ENCODE assay signal across 1 cellular context in genomic region chr1:156114919-156115513, GRCh38.
A peak's percentile ranks its signal among the peaks of the same experiment; 100 is the strongest.
TF ChIP-seq lines count a peak whose summit lies in the region.

No MANE protein-coding gene starts in this region.

TF ChIP-seq in K562, 482 proteins besides CTCF, POLR2A, EP300 and RAD21 (continues in another document):
- TF ChIP-seq ASH1L (IDR thresholded peaks at IDR 0.05; ENCODE audit: borderline replicate concordance, low read depth, partially characterized antibody) = no peak
- TF ChIP-seq JUN (IDR thresholded peaks at IDR 0.05; ENCODE audit: borderline replicate concordance, low read depth, low read length) = no peak; the same call in 1 of the 2 replicates
- TF ChIP-seq JUN (CRISPR knock-in tag; IDR thresholded peaks at IDR 0.05; ENCODE audit: borderline replicate concordance) = peak; percentile 46; the same call in 1 of the 2 replicates
- TF ChIP-seq MAZ (CRISPR knock-in tag; conservative IDR thresholded peaks at IDR 0.05 in 1 of 2, IDR thresholded peaks at IDR 0.05 in 1 of 2) = peak in 1 of 2 experiments; percentile 68; a peak in 1 of 4 replicates
- no peak for TF ChIP-seq MBD2 (IDR thresholded peaks at IDR 0.05; ENCODE audit: borderline replicate concordance, low read depth)
- no peak for TF ChIP-seq GTF2F1 (IDR thresholded peaks at IDR 0.05; ENCODE audit: low read depth, low read length)
- TF ChIP-seq SETDB1 (IDR thresholded peaks at IDR 0.05; ENCODE audit: low read length) = no peak
- TF ChIP-seq HDGF (IDR thresholded peaks at IDR 0.05) = no peak
- TF ChIP-seq ZNF232 (CRISPR knock-in tag; IDR thresholded peaks at IDR 0.05) = no peak
- TF ChIP-seq ZNF143 (CRISPR knock-in tag; IDR thresholded peaks at IDR 0.05) = 0 out of 2 replicates have a peak, but pooled peaks have one; percentile 32
- no peak for TF ChIP-seq CSDE1 (IDR thresholded peaks at IDR 0.05)
- TF ChIP-seq CREB3 (tag; conservative IDR thresholded peaks at IDR 0.05; ENCODE audit: low read depth) = no peak
- peak; percentile 34; the same call in 1 of the 2 replicates for TF ChIP-seq GABPA (tag; conservative IDR thresholded peaks at IDR 0.05; ENCODE audit: low read depth)
- no peak for TF ChIP-seq SIX5 (IDR thresholded peaks at IDR 0.05; ENCODE audit: borderline replicate concordance in 1 of 2, insufficient read depth in 1 of 2, low read depth in 1 of 2, low read length in 2 of 2)
- no peak for TF ChIP-seq ELF1 (tag; IDR thresholded peaks at IDR 0.05)
- TF ChIP-seq USF2 (CRISPR knock-in tag; IDR thresholded peaks at IDR 0.05) = no peak
- no peak for TF ChIP-seq HNRNPK (IDR thresholded peaks at IDR 0.05; ENCODE audit: low read depth, low read length, poor library complexity, severe bottlenecking)
- TF ChIP-seq SMARCE1 (IDR thresholded peaks at IDR 0.05) = no peak; the same call in 1 of the 2 replicates
- no peak for TF ChIP-seq FOXO4 (CRISPR knock-in tag; IDR thresholded peaks at IDR 0.05)
- no peak for TF ChIP-seq RFX7 (CRISPR knock-in tag; IDR thresholded peaks at IDR 0.05)
- no peak for TF ChIP-seq ZNF589 (CRISPR knock-in tag; IDR thresholded peaks at IDR 0.05; ENCODE audit: low read depth)
- no peak for TF ChIP-seq ZNF263 (CRISPR knock-in tag; IDR thresholded peaks at IDR 0.05; ENCODE audit: borderline replicate concordance)
- TF ChIP-seq LCOR (CRISPR knock-in tag; IDR thresholded peaks at IDR 0.05) = 0 out of 2 replicates have a peak, but pooled peaks have one; percentile 15
- no peak for TF ChIP-seq MITF (IDR thresholded peaks at IDR 0.05)
- no peak for TF ChIP-seq TEAD2 (tag; IDR thresholded peaks at IDR 0.05)
- no peak for TF ChIP-seq PCBP2 (IDR thresholded peaks at IDR 0.05; ENCODE audit: low read depth, low read length, poor library complexity, severe bottlenecking)
- no peak for TF ChIP-seq DACH1 (IDR thresholded peaks at IDR 0.05; ENCODE audit: partially characterized antibody)
- TF ChIP-seq TFAP4 (CRISPR knock-in tag; IDR thresholded peaks at IDR 0.05; ENCODE audit: borderline replicate concordance) = peak; percentile 62; the same call in 1 of the 2 replicates
- peak; percentile 41; the same call in 1 of the 2 replicates for TF ChIP-seq CXXC5 (CRISPR knock-in tag; IDR thresholded peaks at IDR 0.05)
- no peak for TF ChIP-seq RFX1 (IDR thresholded peaks at IDR 0.05)
- TF ChIP-seq CAMTA2 (CRISPR knock-in tag; conservative IDR thresholded peaks at IDR 0.05) = no peak
- TF ChIP-seq DPF2 (IDR thresholded peaks at IDR 0.05) = no peak; the same call in 1 of the 2 replicates
- TF ChIP-seq CCNT2 (IDR thresholded peaks at IDR 0.05; ENCODE audit: borderline replicate concordance, extremely low read depth, insufficient read length, low read depth, low read length) = no peak
- no peak for TF ChIP-seq RB1 (IDR thresholded peaks at IDR 0.05; ENCODE audit: low read depth)
- TF ChIP-seq GABPB1 (CRISPR knock-in tag; IDR thresholded peaks at IDR 0.05) = peak; percentile 44; the same call in 1 of the 2 replicates
- TF ChIP-seq ATF1 (CRISPR knock-in tag; IDR thresholded peaks at IDR 0.05) = no peak
- TF ChIP-seq ATF1 (tag; IDR thresholded peaks at IDR 0.05) = no peak
- no peak for TF ChIP-seq XRCC5 (IDR thresholded peaks at IDR 0.05; ENCODE audit: low read depth, low read length)
- TF ChIP-seq XRCC3 (IDR thresholded peaks at IDR 0.05) = no peak
- no peak for TF ChIP-seq ZC3H8 (IDR thresholded peaks at IDR 0.05)
- TF ChIP-seq PHF8 (IDR thresholded peaks at IDR 0.05; ENCODE audit: borderline replicate concordance, low read length) = peak; percentile 16; the same call in 1 of the 2 replicates
- TF ChIP-seq SLC30A9 (CRISPR knock-in tag; IDR thresholded peaks at IDR 0.05) = 0 out of 2 replicates have a peak, but pooled peaks have one; percentile 1
- TF ChIP-seq ARID1B (IDR thresholded peaks at IDR 0.05) = no peak; the same call in 1 of the 2 replicates
- TF ChIP-seq SRSF9 (IDR thresholded peaks at IDR 0.05; ENCODE audit: borderline replicate concordance, low read depth, low read length) = no peak
- no peak for TF ChIP-seq ZNF644 (tag; IDR thresholded peaks at IDR 0.05; ENCODE audit: low read depth)
- TF ChIP-seq ZNF57 (CRISPR knock-in tag; IDR thresholded peaks at IDR 0.05) = no peak
- TF ChIP-seq CBX3 (IDR thresholded peaks at IDR 0.05; ENCODE audit: borderline replicate concordance in 1 of 2, low read length in 2 of 2) = no peak
- TF ChIP-seq NFE2L1 (tag; IDR thresholded peaks at IDR 0.05; ENCODE audit: borderline replicate concordance, low read depth) = no peak
- no peak for TF ChIP-seq GATA2 (CRISPR knock-in tag; IDR thresholded peaks at IDR 0.05)
- no peak for TF ChIP-seq ZNF121 (CRISPR knock-in tag; conservative IDR thresholded peaks at IDR 0.05)
- TF ChIP-seq SNAPC5 (CRISPR knock-in tag; IDR thresholded peaks at IDR 0.05) = no peak
- TF ChIP-seq RUNX1 (IDR thresholded peaks at IDR 0.05; ENCODE audit: low read depth) = no peak
- TF ChIP-seq ZNF282 (CRISPR knock-in tag; IDR thresholded peaks at IDR 0.05) = 0 out of 2 replicates have a peak, but pooled peaks have one; percentile 15
- no peak; the same call in 1 of the 2 replicates for TF ChIP-seq SIN3B (IDR thresholded peaks at IDR 0.05; ENCODE audit: low read depth)
- no peak for TF ChIP-seq ZKSCAN3 (CRISPR knock-in tag; IDR thresholded peaks at IDR 0.05)
- TF ChIP-seq NKRF (IDR thresholded peaks at IDR 0.05; ENCODE audit: borderline replicate concordance) = peak; percentile 68; the same call in 1 of the 2 replicates
- TF ChIP-seq PTRF (tag; IDR thresholded peaks at IDR 0.05) = no peak
- TF ChIP-seq EGR1 (conservative IDR thresholded peaks at IDR 0.05) = no peak
- TF ChIP-seq TAL1 (IDR thresholded peaks at IDR 0.05) = 0 out of 2 replicates have a peak, but pooled peaks have one; percentile 6
- TF ChIP-seq PHF20 (IDR thresholded peaks at IDR 0.05; ENCODE audit: partially characterized antibody) = peak; percentile 64
- TF ChIP-seq HMG20A (CRISPR knock-in tag; conservative IDR thresholded peaks at IDR 0.05) = no peak
- no peak for TF ChIP-seq MXD1 (CRISPR knock-in tag; IDR thresholded peaks at IDR 0.05; ENCODE audit: borderline replicate concordance, poor library complexity, severe bottlenecking)
- no peak for TF ChIP-seq ILK (tag; IDR thresholded peaks at IDR 0.05; ENCODE audit: borderline replicate concordance, low read depth)
- peak; percentile 72 for TF ChIP-seq CTBP1 (IDR thresholded peaks at IDR 0.05; ENCODE audit: borderline replicate concordance)
- peak; percentile 31 for TF ChIP-seq FIP1L1 (IDR thresholded peaks at IDR 0.05; ENCODE audit: low read depth, low read length, poor library complexity, severe bottlenecking)
- 0 out of 2 replicates have a peak, but pooled peaks have one; percentile 20 for TF ChIP-seq SAFB (IDR thresholded peaks at IDR 0.05; ENCODE audit: borderline replicate concordance, low read depth, low read length)
- TF ChIP-seq NR3C1 (CRISPR knock-in tag; IDR thresholded peaks at IDR 0.05) = 0 out of 2 replicates have a peak, but pooled peaks have one; percentile 12
- no peak for TF ChIP-seq FOXJ3 (CRISPR knock-in tag; IDR thresholded peaks at IDR 0.05)
- no peak for TF ChIP-seq KLF16 (IDR thresholded peaks at IDR 0.05)
- no peak for TF ChIP-seq CBX8 (IDR thresholded peaks at IDR 0.05; ENCODE audit: borderline replicate concordance, extremely low read depth, low read depth, low read length, poor library complexity, severe bottlenecking)
- TF ChIP-seq RHOXF2B (CRISPR knock-in tag; conservative IDR thresholded peaks at IDR 0.05) = no peak
- no peak for TF ChIP-seq BCL6 (CRISPR knock-in tag; IDR thresholded peaks at IDR 0.05)
- TF ChIP-seq SP1 (CRISPR knock-in tag; IDR thresholded peaks at IDR 0.05) = peak; percentile 41
- TF ChIP-seq ARID3A (IDR thresholded peaks at IDR 0.05; ENCODE audit: borderline replicate concordance, low read depth, low read length) = no peak
- no peak for TF ChIP-seq ETV6 (IDR thresholded peaks at IDR 0.05; ENCODE audit: borderline replicate concordance in 1 of 2, low read depth in 2 of 2, low read length in 1 of 2)
- 0 out of 2 replicates have a peak, but pooled peaks have one; percentile 25 for TF ChIP-seq ETV6 (CRISPR knock-in tag; IDR thresholded peaks at IDR 0.05; ENCODE audit: borderline replicate concordance)
